11 cellular contexts compared by ENCODE assay signal in genomic region chr22:29043906-29044575, GRCh38. TPM values are rescaled to one million over a fixed set of nuclear protein-coding genes. Genes with fewer than 3 reads are reported as not detected.
DNase-seq lines count a peak whose midpoint lies in the region; ATAC-seq and TF ChIP-seq lines count a peak whose summit lies in the region.
"Had no signal": no experiment of that assay in that cellular context is flagged by ENCODE, and none has a peak within 500 bp of the region (broad histone marks: within the 10 kb centered on the region; RNA-seq: fewer than 3 reads in every experiment).

No MANE protein-coding gene starts in this region.

- H3K9me3 ChIP-seq in adrenal gland (replicated peaks in 1 of 3) (no peaks in the 10 kb centered on the region), sigmoid colon (no peaks in the 10 kb centered on the region)
- H3K9me3 ChIP-seq in CD8-positive, alpha-beta memory T cell (ENCODE audit: low read length) = no peaks in the 10 kb centered on the region

- H3K4me3 ChIP-seq in adrenal gland (no peak overlapping the region), sigmoid colon (no peak overlapping the region)
- H3K4me3 ChIP-seq in CD8-positive, alpha-beta memory T cell (ENCODE audit: low read length) = no peak overlapping the region

- no peak for TF ChIP-seq EP300 in sigmoid colon (IDR thresholded peaks at IDR 0.05)

- CTCF ChIA-PET in CD8-positive, alpha-beta memory T cell (lab: Charles Lee) = interaction anchor here (1.3 to 7.1 kb wide), 2 partner anchors 188 to 253 kb away, joined by 3 to 63 read pairs; no protein-coding TSS in a partner anchor

- H3K9me3 Mint-ChIP-seq in naive thymus-derived CD8-positive, alpha-beta T cell = no peaks in the 10 kb centered on the region
- H3K9me3 Mint-ChIP-seq in CD8-positive, alpha-beta memory T cell = no peaks in the 10 kb centered on the region

- H3K27ac Mint-ChIP-seq in naive thymus-derived CD8-positive, alpha-beta T cell = no peak overlapping the region
- H3K27ac Mint-ChIP-seq in CD8-positive, alpha-beta memory T cell = no peak overlapping the region

- WGBS in adrenal gland, 4 donors = 61 to 71% (median 66%) methylated on average over 7 of the region's 7 CpGs
- WGBS in sigmoid colon, 2 donors = 80 to 83% methylated on average over 7 of the region's 7 CpGs

- in situ Hi-C loops in GM13976 (cut with MboI; ENCODE audit: low sequenced_read_pairs, unreplicated experiment) = no loop called here

- H3K36me3 ChIP-seq in adrenal gland (replicated peaks in 1 of 2) = peaks cover 0 to 30% of the 10 kb centered on the region in 2 donors
- H3K36me3 ChIP-seq in sigmoid colon = peaks cover 2 to 59% (median 16%) of the 10 kb centered on the region in 4 donors
- no peaks in the 10 kb centered on the region for H3K36me3 ChIP-seq in CD8-positive, alpha-beta memory T cell (ENCODE audit: insufficient read depth, low read length)

- peaks cover 7 to 12% (median 10%) of the 10 kb centered on the region in 5 donors for H3K27me3 Mint-ChIP-seq in naive thymus-derived CD8-positive, alpha-beta T cell
- peaks cover 0 to 4% of the 10 kb centered on the region in 2 donors for H3K27me3 Mint-ChIP-seq in CD8-positive, alpha-beta memory T cell

- POLR2A ChIA-PET in naive thymus-derived CD8-positive, alpha-beta T cell (lab: Charles Lee) = no interaction called here
- POLR2A ChIA-PET in CD8-positive, alpha-beta memory T cell (lab: Charles Lee) = no interaction called here

- intact Hi-C loops in adrenal gland (cut with DNase I) = loop anchor here in 1 of 2 donors (5.0 kb wide), 1 partner anchor 192 kb away; no protein-coding TSS in a partner anchor
- intact Hi-C loops in sigmoid colon (cut with DNase I) = loop anchor here (5.0 kb wide), 1 partner anchor 437 kb away; no protein-coding TSS in a partner anchor

- no peaks in the 10 kb centered on the region for H3K4me1 Mint-ChIP-seq in naive thymus-derived CD8-positive, alpha-beta T cell
- H3K4me1 Mint-ChIP-seq in CD8-positive, alpha-beta memory T cell = no peaks in the 10 kb centered on the region

- H3K27me3 ChIP-seq in adrenal gland = no peaks in the 10 kb centered on the region
- no peaks in the 10 kb centered on the region for H3K27me3 ChIP-seq in sigmoid colon
- H3K27me3 ChIP-seq in CD8-positive, alpha-beta memory T cell (ENCODE audit: insufficient read depth, low read length, poor library complexity, severe bottlenecking) = peaks cover 5% of the 10 kb centered on the region

- H3K27ac ChIP-seq in adrenal gland (peak overlapping the region; percentile 62 to 91 (median 82)), sigmoid colon (peak overlapping the region; percentile 16 to 59 (median 34))
- H3K27ac ChIP-seq in CD8-positive, alpha-beta memory T cell (ENCODE audit: low read depth, low read length) = no peak overlapping the region
- H3K27ac ChIP-seq: WERI-Rb-1 had no signal

- no peak overlapping the region for H3K4me3 Mint-ChIP-seq in naive thymus-derived CD8-positive, alpha-beta T cell
- H3K4me3 Mint-ChIP-seq in CD8-positive, alpha-beta memory T cell = no peak overlapping the region

- H3K36me3 Mint-ChIP-seq in naive thymus-derived CD8-positive, alpha-beta T cell = peaks cover 0 to 17% (median 2%) of the 10 kb centered on the region in 3 donors
- H3K36me3 Mint-ChIP-seq in CD8-positive, alpha-beta memory T cell = peaks cover 0 to 3% (median 0%) of the 10 kb centered on the region in 3 donors

- peak; percentile 14 for DNase-seq in Daoy (ENCODE audit: low read depth)
- DNase-seq in adrenal gland = no peak
- peak; percentile 72 for DNase-seq in fibroblast of peridontal ligament (ENCODE audit: extremely low read depth)
- no peak for DNase-seq in sigmoid colon
- no peak for DNase-seq in naive thymus-derived CD8-positive, alpha-beta T cell
- DNase-seq in GM13976 (ENCODE audit: low spot score) = no peak
- no peak for DNase-seq in CD8-positive, alpha-beta memory T cell
- no peak for DNase-seq in activated T-cell treated with anti-CD3 and anti-CD28 coated beads for 4 hours
- DNase-seq: stimulated activated naive CD8-positive, alpha-beta T cell treated with anti-CD3 and anti-CD28 coated beads, Interleukin-15, Interleukin-2, amounts not matched to agents 100 U/mL and 50 U/mL, for 24 hours; WERI-Rb-1 had no signal

- H3K4me1 ChIP-seq in adrenal gland (replicated peaks in 1 of 2) (peaks cover 22 to 43% of the 10 kb centered on the region in 2 donors), sigmoid colon (peaks cover 0 to 21% (median 15%) of the 10 kb centered on the region in 4 donors)
- no peaks in the 10 kb centered on the region for H3K4me1 ChIP-seq in CD8-positive, alpha-beta memory T cell (ENCODE audit: insufficient read depth, low read length)

- TF ChIP-seq CTCF in adrenal gland (IDR thresholded peaks at IDR 0.05) (peak in 3 of 6 experiments; percentile 23 to 33 (median 27)), sigmoid colon (IDR thresholded peaks at IDR 0.05) (no peak), GM13976 (IDR thresholded peaks at IDR 0.05; ENCODE audit: borderline replicate concordance, control extremely low read depth, extremely low read depth, insufficient read depth, missing control alignments) (no peak)

- ATAC-seq in naive thymus-derived CD8-positive, alpha-beta T cell = no peak
- ATAC-seq: stimulated activated naive CD8-positive, alpha-beta T cell treated with anti-CD3 and anti-CD28 coated beads, Interleukin-15, Interleukin-2, amounts not matched to agents 100 U/mL and 50 U/mL, for 24 hours had no signal

- no peak for TF ChIP-seq POLR2A in adrenal gland (IDR thresholded peaks at IDR 0.05)
- no peak for TF ChIP-seq POLR2A in sigmoid colon (IDR thresholded peaks at IDR 0.05)

RNA-seq across cellular contexts. Expression of gene C22orf31, which starts 17.6 kb away (rescaled TPM):
- total RNA-seq in Daoy (2014; rRNA removed; shearing (Covaris generic)) = not detected in 2 replicates
- total RNA-seq in adrenal gland (under 1 TPM in 1 of 8 donors, not detected in 7; 0.43 TPM), sigmoid colon (not detected)
- polyA plus RNA-seq in adrenal gland (1 to 10 TPM in 2 of 3 donors, not detected in 1; 1.4 to 1.9 TPM), sigmoid colon (under 1 TPM in 1 of 3 donors, not detected in 2; 0.60 TPM)
- not detected for total RNA-seq in naive thymus-derived CD8-positive, alpha-beta T cell
- polyA plus RNA-seq in naive thymus-derived CD8-positive, alpha-beta T cell = not detected
- not detected for total RNA-seq in CD8-positive, alpha-beta memory T cell
- polyA plus RNA-seq in CD8-positive, alpha-beta memory T cell = not detected
- total RNA-seq: mononuclear cell had no signal

RNA-seq across cellular contexts. Expression of gene KREMEN1, which starts 28.8 kb away (rescaled TPM):
- 0.36 and 1.4 TPM in 2 replicates for total RNA-seq in Daoy (2014; rRNA removed; shearing (Covaris generic))
- 10 to 100 TPM; 19.8 to 58.7 (median 41.1) TPM for total RNA-seq in adrenal gland
- 10 to 100 TPM in 2 of 3 donors, 1 to 10 TPM in 1; 9.3 to 20.2 (median 19.9) TPM for polyA plus RNA-seq in adrenal gland
- 1 to 10 TPM; 4.2 to 9.7 (median 5.2) TPM for total RNA-seq in sigmoid colon
- polyA plus RNA-seq in sigmoid colon = 10 to 100 TPM in 1 of 3 donors, 1 to 10 TPM in 2; 6.7 to 13.2 (median 7.8) TPM
- total RNA-seq in naive thymus-derived CD8-positive, alpha-beta T cell = not detected
- polyA plus RNA-seq in naive thymus-derived CD8-positive, alpha-beta T cell = not detected
- under 1 TPM; 0.16 to 0.28 TPM for total RNA-seq in CD8-positive, alpha-beta memory T cell
- not detected for polyA plus RNA-seq in CD8-positive, alpha-beta memory T cell

Comparison
In these comparisons a context has a peak if more than half of its experiments do, and no peak if none do; other contexts are left out.
1. DNase-seq: peak in Daoy (single experiment) and fibroblast of peridontal ligament (single experiment); none in adrenal gland (0 of 7), sigmoid colon (single experiment), naive thymus-derived CD8-positive, alpha-beta T cell (0 of 10), GM13976 (single experiment), CD8-positive, alpha-beta memory T cell (0 of 5) and activated T-cell treated with anti-CD3 and anti-CD28 coated beads for 4 hours (single experiment).